19 cellular contexts compared by ENCODE assay signal in the genomic region with DNA sequence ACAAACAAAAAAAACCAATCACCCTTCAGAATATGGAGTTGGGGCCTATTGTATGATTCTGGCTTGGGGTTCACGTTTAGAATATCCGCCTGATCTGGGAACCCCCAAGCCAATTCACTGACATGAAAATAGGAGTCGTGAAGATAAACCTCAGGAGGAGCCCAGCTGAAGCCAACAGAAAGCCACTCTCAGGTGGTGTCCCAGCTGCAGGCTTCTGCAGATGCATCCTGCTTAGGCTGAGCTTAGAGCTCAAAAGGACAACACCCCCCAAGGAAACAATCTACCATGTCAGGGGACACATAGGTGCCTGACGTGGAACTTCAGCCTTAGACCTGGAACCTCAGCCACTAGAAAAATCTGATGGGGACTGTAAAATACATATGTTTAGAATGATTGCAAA. TPM values are rescaled to one million over a fixed set of nuclear protein-coding genes. Genes with fewer than 3 reads are reported as not detected.
DNase-seq lines count a peak whose midpoint lies in the region; ATAC-seq, FAIRE-seq and TF ChIP-seq lines count a peak whose summit lies in the region.
"Had no signal": no experiment of that assay in that cellular context is flagged by ENCODE, and none has a peak within 500 bp of the region (broad histone marks: within the 10 kb centered on the region; RNA-seq: fewer than 3 reads in every experiment).

No MANE protein-coding gene starts in this region.

- peak overlapping the region; percentile 54 for H3K4me3 ChIP-seq in BLaER1
- H3K4me3 ChIP-seq in CD4-positive, alpha-beta memory T cell (ENCODE audit: low read length in 2 of 2), result no peak overlapping the region
- peak overlapping the region; percentile 30 for H3K4me3 ChIP-seq in OCI-LY7 (ENCODE audit: low read depth, low read length, poor library complexity, severe bottlenecking)
- no peak overlapping the region for H3K4me3 ChIP-seq in GM12878
- no peak overlapping the region for H3K4me3 ChIP-seq in mammary epithelial cell (replicated peaks in 1 of 3; ENCODE audit: insufficient read depth in 1 of 3, low read depth in 2 of 3, low read length in 3 of 3)
- no peak overlapping the region for H3K4me3 ChIP-seq in suprapubic skin
- H3K4me3 ChIP-seq: MG63, mucosa of descending colon had no signal

- intact Hi-C loops in CD4-positive, alpha-beta memory T cell (cut with micrococcal nuclease), result no loop called here
- intact Hi-C loops in OCI-LY7 (cut with micrococcal nuclease; ENCODE audit: unreplicated experiment) (loop anchor here (1.0 to 10.0 kb wide), 3 partner anchors 22 to 200 kb away; no protein-coding TSS in a partner anchor), GM12878 (cut with micrococcal nuclease; ENCODE audit: unreplicated experiment) (no loop called here), mammary epithelial cell (cut with micrococcal nuclease) (no loop called here)

- TF ChIP-seq CTCF in OCI-LY7 (conservative IDR thresholded peaks at IDR 0.05; ENCODE audit: low read length), result no peak
- TF ChIP-seq CTCF in GM12878 (IDR thresholded peaks at IDR 0.05 in 2 of 3, conservative IDR thresholded peaks at IDR 0.05 in 1 of 3; ENCODE audit: control insufficient read depth in 2 of 3, extremely low read depth in 1 of 3, insufficient read depth in 1 of 3, low read depth in 3 of 3, low read length in 3 of 3), result no peak
- no peak for TF ChIP-seq CTCF in mammary epithelial cell (conservative IDR thresholded peaks at IDR 0.05 in 1 of 2, IDR thresholded peaks at IDR 0.05 in 1 of 2; ENCODE audit: extremely low read depth in 1 of 2, insufficient read depth in 1 of 2, low read depth in 1 of 2, low read length in 2 of 2)
- TF ChIP-seq CTCF in suprapubic skin (IDR thresholded peaks at IDR 0.05), result no peak

- H3K27me3 ChIP-seq in BLaER1, result no peaks in the 10 kb centered on the region
- H3K27me3 ChIP-seq in CD4-positive, alpha-beta memory T cell (ENCODE audit: insufficient read depth, low read length), result no peaks in the 10 kb centered on the region
- no peaks in the 10 kb centered on the region for H3K27me3 ChIP-seq in GM12878 (replicated peaks in 1 of 2; ENCODE audit: control insufficient read depth in 2 of 2, insufficient read depth in 2 of 2, low read length in 1 of 2)
- no peaks in the 10 kb centered on the region for H3K27me3 ChIP-seq in mammary epithelial cell (ENCODE audit: insufficient read depth, low read length)
- H3K27me3 ChIP-seq in suprapubic skin, result no peaks in the 10 kb centered on the region
- H3K27me3 ChIP-seq: MG63 had no signal

- H2AFZ ChIP-seq in OCI-LY7 (ENCODE audit: low read length), result no peak overlapping the region
- H2AFZ ChIP-seq in GM12878 (ENCODE audit: control insufficient read depth, low read depth, low read length), result no peak overlapping the region
- H2AFZ ChIP-seq in mammary epithelial cell (ENCODE audit: low read depth, low read length), result no peak overlapping the region

- H3K36me3 ChIP-seq in BLaER1 (peaks cover 79% of the 10 kb centered on the region), OCI-LY7 (ENCODE audit: insufficient read depth, low read length) (no peaks in the 10 kb centered on the region), GM12878 (ENCODE audit: control insufficient read depth in 2 of 2, insufficient read depth in 2 of 2, low read length in 1 of 2) (peaks cover 26 to 34% of the 10 kb centered on the region in 2 experiments; a peak in 3 of 4 replicates), mammary epithelial cell (ENCODE audit: insufficient read depth, low read length) (no peaks in the 10 kb centered on the region), suprapubic skin (peaks cover 38% of the 10 kb centered on the region)
- peaks cover 54% of the 10 kb centered on the region for H3K36me3 ChIP-seq in CD4-positive, alpha-beta memory T cell (ENCODE audit: insufficient read depth, low read length)
- H3K36me3 ChIP-seq: MG63 had no signal

- 78% methylated on average over 4 of the region's 4 CpGs for WGBS in GM12878 (ENCODE audit: insufficient coverage, insufficient replicate concordance, low lambda C conversion rate, missing lambda C conversion rate)
- WGBS in mammary epithelial cell (ENCODE audit: low coverage, missing lambda C conversion rate), result 87% methylated on average over 4 of the region's 4 CpGs
- WGBS in suprapubic skin, result 87% methylated on average over 4 of the region's 4 CpGs

- TF ChIP-seq RAD21 in GM12878 (IDR thresholded peaks at IDR 0.05; ENCODE audit: insufficient read depth, low read depth, low read length), result no peak

- H3K9me2 ChIP-seq in OCI-LY7 (ENCODE audit: insufficient read depth, low read length), result no peaks in the 10 kb centered on the region

- H3K9me3 Mint-ChIP-seq in CD4-positive, alpha-beta memory T cell, result no peaks in the 10 kb centered on the region

- ATAC-seq in GM12878, result no peak
- ATAC-seq: left cardiac atrium had no signal

- peak overlapping the region; percentile 88 for H3K9ac ChIP-seq in BLaER1
- no peak overlapping the region for H3K9ac ChIP-seq in GM12878 (ENCODE audit: control insufficient read depth, insufficient read depth, low read length)
- no peak overlapping the region for H3K9ac ChIP-seq in mammary epithelial cell (ENCODE audit: insufficient read depth, low read length)

- H3K9me3 ChIP-seq in BLaER1 (no peaks in the 10 kb centered on the region), OCI-LY7 (ENCODE audit: low read length) (no peaks in the 10 kb centered on the region), GM12878 (replicated peaks; ENCODE audit: control insufficient read depth, insufficient read depth, low read length) (no peaks in the 10 kb centered on the region), mammary epithelial cell (replicated peaks; ENCODE audit: insufficient read depth, low read length) (no peaks in the 10 kb centered on the region), suprapubic skin (no peaks in the 10 kb centered on the region)
- H3K9me3 ChIP-seq in CD4-positive, alpha-beta memory T cell (ENCODE audit: control insufficient read depth in 1 of 2, low read length in 2 of 2), result no peaks in the 10 kb centered on the region
- H3K9me3 ChIP-seq: MG63, mucosa of descending colon had no signal

- H3K4me3 Mint-ChIP-seq in CD4-positive, alpha-beta memory T cell, result peak overlapping the region in 7 of 8 donors; percentile 38 to 81 (median 62)

- H4K20me1 ChIP-seq in BLaER1, result no peaks in the 10 kb centered on the region
- H4K20me1 ChIP-seq in OCI-LY7 (ENCODE audit: insufficient read depth, low read length), result no peaks in the 10 kb centered on the region
- no peaks in the 10 kb centered on the region for H4K20me1 ChIP-seq in GM12878 (ENCODE audit: control insufficient read depth, insufficient read depth)
- H4K20me1 ChIP-seq in mammary epithelial cell (ENCODE audit: insufficient read depth, low read length), result no peaks in the 10 kb centered on the region

- peaks cover 41 to 56% of the 10 kb centered on the region in 2 donors for H3K36me3 Mint-ChIP-seq in CD4-positive, alpha-beta memory T cell

- RAD21 ChIA-PET in GM12878 (lab: Charles Lee; ENCODE audit: unreplicated experiment), result interaction anchor here (1.2 to 1.5 kb wide), 3 partner anchors 63 to 70 kb away, joined by 3 to 6 read pairs (median 3); partner anchors contain the start of gene GLRX5

- dilution Hi-C loops in mammary epithelial cell (cut with HindIII; ENCODE audit: low sequenced_read_pairs), result loop anchor here (5.0 kb wide), 2 partner anchors 63 to 67 kb away; no protein-coding TSS in a partner anchor

- TF ChIP-seq EP300 in GM12878 (IDR thresholded peaks at IDR 0.05; ENCODE audit: borderline replicate concordance in 1 of 2, control insufficient read depth in 1 of 2, low read depth in 2 of 2, low read length in 2 of 2) (no peak), suprapubic skin (IDR thresholded peaks at IDR 0.05) (no peak)

- SMC1A ChIA-PET in GM12878 (lab: Charles Lee; ENCODE audit: uncharacterized antibody, unreplicated experiment), result interaction anchor here (0.7 to 2.8 kb wide), 5 partner anchors 9 to 66 kb away, joined by 3 to 12 read pairs (median 4); no protein-coding TSS in a partner anchor

- H3K79me2 ChIP-seq in OCI-LY7 (ENCODE audit: insufficient read depth, low read depth, low read length), result no peaks in the 10 kb centered on the region
- H3K79me2 ChIP-seq in GM12878 (ENCODE audit: control insufficient read depth, insufficient read depth, low read length), result no peaks in the 10 kb centered on the region
- H3K79me2 ChIP-seq in mammary epithelial cell (ENCODE audit: insufficient read depth, low read length), result no peaks in the 10 kb centered on the region

- H3K27ac Mint-ChIP-seq in CD4-positive, alpha-beta memory T cell, result peak overlapping the region; percentile 96 to 98 (median 97)

- POLR2A ChIA-PET in CD4-positive, alpha-beta memory T cell (lab: Charles Lee; ENCODE audit: partially characterized antibody), result interaction anchor here (0.8 to 9.9 kb wide), 10 partner anchors 10 to 146 kb away, joined by 3 to 185 read pairs (median 13); partner anchors contain the start of genes GLRX5 and SYNE3
- POLR2A ChIA-PET in OCI-LY7 (lab: Charles Lee), result interaction anchor here (0.8 to 9.2 kb wide), 16 partner anchors 8 to 58 kb away, joined by 3 to 74 read pairs (median 5); no protein-coding TSS in a partner anchor
- POLR2A ChIA-PET in GM12878 (lab: Charles Lee), result interaction anchor here (1.3 to 2.1 kb wide), 2 partner anchors 19 to 29 kb away, joined by 3 to 4 read pairs; no protein-coding TSS in a partner anchor

- no TSS peak for BruUV-seq in OCI-LY7 (replicated peaks; lab: Mats Ljungman, UMichigan)
- TSS peak; percentile 36 for BruUV-seq in GM12878 (replicated peaks; lab: Mats Ljungman, UMichigan)
- no TSS peak for BruUV-seq in mammary epithelial cell (replicated peaks; lab: Mats Ljungman, UMichigan)

- FAIRE-seq in GM12878 (lab: Jason Lieb, UNC) (no peak), H54 (lab: Jason Lieb, UNC) (no peak)
- FAIRE-seq: endothelial cell of umbilical vein had no signal

- DNase-seq in CD4-positive, alpha-beta memory T cell, result no peak
- DNase-seq in OCI-LY7 (ENCODE audit: low spot score) (peak; percentile 90), GM12878 (ENCODE audit: low read depth, low spot score) (no peak), NCI-H2107 treated with DMSO at 0.1 percent for 48 hours (lab: John Stamatoyannopoulos, UW; ENCODE audit: unreplicated experiment) (no peak), mammary epithelial cell (no peak), suprapubic skin (ENCODE audit: low spot score in 2 of 2) (no peak), H54 (ENCODE audit: insufficient read length, low spot score) (no peak)
- DNase-seq: AML-193; aorta; foreskin fibroblast; left cardiac atrium; MG63; mucosa of descending colon; NCI-H2029; NCI-H524 treated with DMSO at 0.1 percent for 48 hours; stimulated activated CD4-positive, alpha-beta T cell treated with anti-CD3 and anti-CD28 coated beads, Interleukin-4, amount 100 ng/mL, for 4 hours; trophoblast cell had no signal

- no peak for TF ChIP-seq POLR2A in GM12878 (IDR thresholded peaks at IDR 0.05; ENCODE audit: low read depth, low read length)
- no peak for TF ChIP-seq POLR2A in suprapubic skin (IDR thresholded peaks at IDR 0.05)
- no peak for TF ChIP-seq POLR2A in H54 (IDR thresholded peaks at IDR 0.05; ENCODE audit: low read depth, low read length)

- peaks cover 42 to 74% (median 60%) of the 10 kb centered on the region in 4 donors for H3K4me1 Mint-ChIP-seq in CD4-positive, alpha-beta memory T cell

- H3K4me1 ChIP-seq in BLaER1, result peaks cover 100% of the 10 kb centered on the region
- peaks cover 69% of the 10 kb centered on the region for H3K4me1 ChIP-seq in CD4-positive, alpha-beta memory T cell (ENCODE audit: insufficient read depth, low read length)
- H3K4me1 ChIP-seq in OCI-LY7 (ENCODE audit: insufficient read depth, low read length, poor library complexity, severe bottlenecking), result peaks cover 49% of the 10 kb centered on the region
- peaks cover 16% of the 10 kb centered on the region for H3K4me1 ChIP-seq in GM12878 (ENCODE audit: control insufficient read depth, insufficient read depth, low read length)
- H3K4me1 ChIP-seq in mammary epithelial cell (ENCODE audit: insufficient read depth, low read length), result no peaks in the 10 kb centered on the region
- H3K4me1 ChIP-seq in suprapubic skin, result peaks cover 44% of the 10 kb centered on the region

- in situ Hi-C loops in GM12878 (cut with MboI) (no loop called here), mammary epithelial cell (cut with MboI; ENCODE audit: low sequenced_read_pairs in 2 of 2) (no loop called here)

- H3K27ac ChIP-seq in BLaER1 (peak overlapping the region; percentile 98), OCI-LY7 (ENCODE audit: low read depth, low read length, poor library complexity, severe bottlenecking) (peak overlapping the region; percentile 98), GM12878 (ENCODE audit: control insufficient read depth, insufficient read depth) (peak overlapping the region; percentile 22; the same call in 1 of the 2 replicates), mammary epithelial cell (ENCODE audit: insufficient read depth, low read depth, low read length) (no peak overlapping the region), suprapubic skin (no peak overlapping the region)
- H3K27ac ChIP-seq in CD4-positive, alpha-beta memory T cell (ENCODE audit: low read depth, low read length), result peak overlapping the region; percentile 53

- H3K4me2 ChIP-seq in BLaER1, result peak overlapping the region; percentile 97
- peak overlapping the region; percentile 58 for H3K4me2 ChIP-seq in OCI-LY7 (ENCODE audit: low read length)
- no peak overlapping the region for H3K4me2 ChIP-seq in GM12878 (ENCODE audit: control insufficient read depth, insufficient read depth)
- H3K4me2 ChIP-seq in mammary epithelial cell (ENCODE audit: insufficient read depth, low read depth, low read length), result no peak overlapping the region

- CTCF ChIA-PET in CD4-positive, alpha-beta memory T cell (lab: Charles Lee; ENCODE audit: partially characterized antibody), result interaction anchor here (0.8 to 28.9 kb wide), 8 partner anchors 13 to 65 kb away, joined by 4 to 845 read pairs (median 24); partner anchors contain the start of genes GLRX5 and SYNE3
- CTCF ChIA-PET in OCI-LY7 (lab: Charles Lee; ENCODE audit: unreplicated experiment), result interaction anchor here (0.7 to 3.3 kb wide), 4 partner anchors 12 to 23 kb away, joined by 3 to 15 read pairs (median 5); no protein-coding TSS in a partner anchor
- CTCF ChIA-PET in GM12878 (lab: Yijun Ruan, JAX), result interaction anchor here (1.0 to 1.9 kb wide), 6 partner anchors 12 to 63 kb away, joined by 3 to 16 read pairs (median 4); no protein-coding TSS in a partner anchor
- CTCF ChIA-PET in mammary epithelial cell (lab: Charles Lee; ENCODE audit: low non-redundant PET), result no interaction called here

- H3K27me3 Mint-ChIP-seq in CD4-positive, alpha-beta memory T cell, result no peaks in the 10 kb centered on the region

RNA-seq across cellular contexts. Expression of gene SYNE3, which starts 51.9 kb away (rescaled TPM):
- total RNA-seq in CD4-positive, alpha-beta memory T cell, result 10 to 100 TPM; 47.7 to 52.2 TPM
- 1 to 10 TPM; 4.3 to 9.0 TPM for polyA plus RNA-seq in CD4-positive, alpha-beta memory T cell
- total RNA-seq in OCI-LY7 (2014; rRNA removed; shearing (Covaris generic)), result 0.26 and 0.60 TPM in 2 replicates
- total RNA-seq in OCI-LY7 (2022) (4.1 and 4.5 TPM in 2 replicates), GM12878 (2014; rRNA removed) (18.5 and 20.0 TPM in 2 replicates), GM12878 (2014; rRNA removed; fragmentation: Illumina TruSeq; extraction: Trizol) (16.2 and 16.7 TPM in 2 replicates), GM12878 (2021) (40.0 and 44.1 TPM in 2 replicates), mammary epithelial cell (10 to 100 TPM in 1 of 2 donors, 1 to 10 TPM in 1; 3.5 to 13.0 TPM), suprapubic skin (10 to 100 TPM in 2 of 4 donors, 1 to 10 TPM in 2; 9.1 to 21.4 (median 12.8) TPM)
- total RNA-seq in GM12878 (2013; cell fraction: nucleolus; rRNA removed), result 85.2 and 87.1 TPM in 2 replicates
- 3.2 TPM for polyA plus RNA-seq in GM12878 (2011; ENCODE audit: low read depth)
- polyA plus RNA-seq in GM12878 (2011; rRNA removed) (9.2 and 13.7 TPM in 2 replicates), GM12878 (2014; fragmentation: Illumina TruSeq; extraction: Trizol) (11.4 and 12.9 TPM in 2 replicates), GM12878 (2014; fragmentation: Nextera tagmentation; extraction: Ambion mirVana) (1 to 10 TPM; 1.4 TPM), GM12878 (2014; rRNA removed) (16.3 and 17.2 TPM in 2 replicates), GM12878 (2016; fragmentation: Nextera tagmentation; extraction: Ambion mirVana) (10 to 100 TPM; 11.6 to 13.0 TPM), mammary epithelial cell (2.4 TPM)
- 8.8 and 9.1 TPM in 2 replicates for polyA plus RNA-seq in GM12878 (2011; cell fraction: cytosol; rRNA removed)
- polyA plus RNA-seq in GM12878 (2011; cell fraction: nucleus; rRNA removed), result 35.2 and 47.8 TPM in 2 replicates
- 5.3 and 5.8 TPM in 2 replicates for polyA plus RNA-seq in GM12878 (2012)
- 23.6 and 27.6 TPM in 2 replicates for polyA minus RNA-seq in GM12878 (2011; rRNA and poly(A)+ RNA removed)
- polyA minus RNA-seq in GM12878 (2011; cell fraction: cytosol; rRNA and poly(A)+ RNA removed), result 11.1 and 11.3 TPM in 2 replicates
- 21.9 and 38.7 TPM in 2 replicates for polyA minus RNA-seq in GM12878 (2011; cell fraction: nucleus; rRNA and poly(A)+ RNA removed)
- polyA minus RNA-seq in mammary epithelial cell, result 13.3 TPM

Comparison
In these comparisons a context has a peak if more than half of its experiments do, and no peak if none do; other contexts are left out.
1. H3K27ac ChIP-seq: peak in BLaER1 (single experiment), CD4-positive, alpha-beta memory T cell (single experiment), OCI-LY7 (single experiment) and GM12878 (single experiment); none in mammary epithelial cell (single experiment) and suprapubic skin (single experiment).
2. H3K4me2 ChIP-seq: peak in BLaER1 (single experiment) and OCI-LY7 (single experiment); none in GM12878 (single experiment) and mammary epithelial cell (single experiment).
3. H3K4me3 ChIP-seq: peak in BLaER1 (single experiment) and OCI-LY7 (single experiment); none in CD4-positive, alpha-beta memory T cell (0 of 2), GM12878 (single experiment), mammary epithelial cell (0 of 3) and suprapubic skin (single experiment).